In the genomic region with DNA sequence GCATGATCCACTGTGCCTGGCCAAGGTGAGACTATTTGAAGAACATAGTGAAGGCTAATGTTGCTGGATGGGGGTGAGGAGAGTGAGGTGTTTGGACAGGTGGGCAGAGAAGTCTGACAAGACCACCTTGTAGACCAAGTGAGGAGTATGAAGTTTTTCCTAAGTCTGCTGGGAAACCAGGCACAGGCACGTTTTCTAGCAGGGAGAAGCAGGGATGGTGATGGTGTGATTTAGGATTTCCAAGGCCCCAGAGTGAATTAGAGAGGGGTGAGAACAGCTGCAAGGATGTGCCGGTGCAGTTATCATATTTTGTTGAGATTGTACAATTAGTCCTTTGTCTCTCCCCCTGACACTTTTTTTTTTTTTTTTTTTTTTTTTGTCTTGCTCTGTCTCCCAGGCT, we compare ENCODE assay signal across 27 cellular contexts. TPM values are rescaled to one million over a fixed set of nuclear protein-coding genes. Genes with fewer than 3 reads are reported as not detected.
"Had no signal": no experiment of that assay in that cellular context is flagged by ENCODE, and none has a peak within 500 bp of the region (broad histone marks: within the 10 kb centered on the region; RNA-seq: fewer than 3 reads in every experiment).

No MANE protein-coding gene starts in this region.

- H3K4me3 ChIP-seq: hepatocyte, left ventricle myocardium inferior, lung, mucosa of descending colon, pancreas, prostate gland, sigmoid colon, spleen, suprapubic skin, thoracic aorta, tibial artery, upper lobe of right lung had no signal

- H3K4me3 Mint-ChIP-seq: naive thymus-derived CD4-positive, alpha-beta T cell; natural killer cell treated with Interleukin-12 subunit alpha and Interleukin-12 subunit beta and Interleukin-15 and Interleukin-18, amount 100 ng/mL, for 72 hours; stimulated activated effector memory CD8-positive, alpha-beta T cell treated with anti-CD3 and anti-CD28 coated beads, Interleukin-12 subunit alpha, Interleukin-12 subunit beta, amount 100 ng/mL, for 72 hours; stimulated activated naive CD8-positive, alpha-beta T cell treated with anti-CD3 and anti-CD28 coated beads, Interleukin-15, Interleukin-2, amounts not matched to agents 100 ng/mL and 50 ng/mL, for 24 hours had no signal

- H3K36me3 ChIP-seq: left ventricle myocardium inferior, pancreas, prostate gland, sigmoid colon, spleen, suprapubic skin, thoracic aorta, tibial artery, upper lobe of right lung had no signal

- DNase-seq: islet precursor cell; left ventricle myocardium inferior; midbrain; mucosa of descending colon; naive thymus-derived CD4-positive, alpha-beta T cell; nucleus accumbens; pancreas; posterior cingulate gyrus; retina; right cardiac atrium; sigmoid colon; small intestine; spleen; stimulated activated CD4-positive, alpha-beta T cell treated with anti-CD3 and anti-CD28 coated beads, Interleukin-4, amount 100 ng/mL, for 24 hours; stimulated activated naive CD4-positive, alpha-beta T cell; tibial artery; upper lobe of right lung had no signal

- ATAC-seq: mucosa of descending colon; naive thymus-derived CD4-positive, alpha-beta T cell; natural killer cell treated with Interleukin-12 subunit alpha and Interleukin-12 subunit beta and Interleukin-15 and Interleukin-18, amount 100 ng/mL, for 72 hours; pancreas; right cardiac atrium; stimulated activated effector memory CD8-positive, alpha-beta T cell treated with anti-CD3 and anti-CD28 coated beads, Interleukin-12 subunit alpha, Interleukin-12 subunit beta, amount 100 ng/mL, for 72 hours; upper lobe of right lung had no signal

- H3K27ac ChIP-seq: hepatocyte, left ventricle myocardium inferior, pancreas, prostate gland, sigmoid colon, spleen, suprapubic skin, thoracic aorta, tibial artery, upper lobe of right lung had no signal

- H3K4me2 ChIP-seq: hepatocyte had no signal

- H3K27me3 ChIP-seq: hepatocyte, pancreas, sigmoid colon, spleen, tibial artery, upper lobe of right lung had no signal

- H3K9me3 Mint-ChIP-seq: natural killer cell treated with Interleukin-12 subunit alpha and Interleukin-12 subunit beta and Interleukin-15 and Interleukin-18, amount 100 ng/mL, for 72 hours; stimulated activated effector memory CD8-positive, alpha-beta T cell treated with anti-CD3 and anti-CD28 coated beads, Interleukin-12 subunit alpha, Interleukin-12 subunit beta, amount 100 ng/mL, for 72 hours; stimulated activated naive CD8-positive, alpha-beta T cell treated with anti-CD3 and anti-CD28 coated beads, Interleukin-15, Interleukin-2, amounts not matched to agents 100 ng/mL and 50 ng/mL, for 24 hours had no signal

- H3K4me1 ChIP-seq: prostate gland had no signal

- H3K27ac Mint-ChIP-seq: natural killer cell treated with Interleukin-12 subunit alpha and Interleukin-12 subunit beta and Interleukin-15 and Interleukin-18, amount 100 ng/mL, for 72 hours; stimulated activated effector memory CD8-positive, alpha-beta T cell treated with anti-CD3 and anti-CD28 coated beads, Interleukin-12 subunit alpha, Interleukin-12 subunit beta, amount 100 ng/mL, for 72 hours; stimulated activated naive CD8-positive, alpha-beta T cell treated with anti-CD3 and anti-CD28 coated beads, Interleukin-15, Interleukin-2, amounts not matched to agents 100 ng/mL and 50 ng/mL, for 24 hours had no signal

- H3K27me3 Mint-ChIP-seq: natural killer cell treated with Interleukin-12 subunit alpha and Interleukin-12 subunit beta and Interleukin-15 and Interleukin-18, amount 100 ng/mL, for 72 hours had no signal

- H3K36me3 Mint-ChIP-seq: naive thymus-derived CD4-positive, alpha-beta T cell; natural killer cell treated with Interleukin-12 subunit alpha and Interleukin-12 subunit beta and Interleukin-15 and Interleukin-18, amount 100 ng/mL, for 72 hours; stimulated activated effector memory CD8-positive, alpha-beta T cell treated with anti-CD3 and anti-CD28 coated beads, Interleukin-12 subunit alpha, Interleukin-12 subunit beta, amount 100 ng/mL, for 72 hours had no signal

- H3K9me3 ChIP-seq: left ventricle myocardium inferior, mucosa of descending colon, pancreas, prostate gland, sigmoid colon, spleen, suprapubic skin, thoracic aorta, tibial artery, upper lobe of right lung had no signal

- H2AFZ ChIP-seq: hepatocyte had no signal

RNA-seq across cellular contexts. Expression of gene PTGER1, which starts 47.7 kb away (rescaled TPM):
- total RNA-seq: left ventricle myocardium inferior, myocyte had no signal
- polyA plus RNA-seq: naive thymus-derived CD4-positive, alpha-beta T cell; neural cell; right cardiac atrium had no signal
